8 cellular contexts compared by ENCODE assay signal in the genomic region with DNA sequence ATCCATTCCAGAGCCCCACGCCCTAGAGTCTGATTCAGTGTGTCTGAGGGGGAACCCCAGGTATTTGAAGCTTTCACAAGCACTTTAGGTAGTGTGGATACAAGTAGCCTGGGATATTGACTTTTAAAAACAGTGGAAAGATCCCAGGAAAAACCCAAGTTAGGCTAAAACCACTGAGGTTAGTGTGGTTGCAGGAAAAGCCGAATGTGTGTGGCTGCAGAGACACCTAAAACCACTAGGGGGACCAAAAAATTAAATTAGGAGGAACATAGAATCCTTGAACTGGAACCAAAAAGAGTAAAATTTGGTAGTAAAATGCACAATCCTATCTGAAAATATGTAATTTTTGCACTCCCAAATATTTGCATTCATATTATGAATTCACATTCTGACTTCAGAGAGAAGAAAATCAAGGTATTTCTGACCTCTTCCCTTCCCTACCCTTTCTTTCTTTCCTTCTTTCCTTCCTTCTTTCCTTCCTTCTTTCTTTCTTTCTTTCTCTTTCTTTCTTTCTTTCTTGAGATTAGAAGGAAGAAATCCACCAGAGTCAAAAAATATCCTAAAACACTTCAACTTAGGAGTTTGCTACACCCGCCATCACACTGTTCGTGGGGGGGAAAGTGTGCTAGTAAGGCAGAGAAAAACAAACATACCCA. TPM values are rescaled to one million over a fixed set of nuclear protein-coding genes. Genes with fewer than 3 reads are reported as not detected.
DNase-seq lines count a peak whose midpoint lies in the region; ATAC-seq, FAIRE-seq and TF ChIP-seq lines count a peak whose summit lies in the region.

No MANE protein-coding gene starts in this region.

- peak; percentile 43 for FAIRE-seq in endothelial cell of umbilical vein (lab: Jason Lieb, UNC)

- peaks cover 10% of the 10 kb centered on the region for H3K4me1 Mint-ChIP-seq in HFFc6 (ENCODE audit: low read depth)

- peak overlapping the region; percentile 51 for H2AFZ ChIP-seq in endothelial cell of umbilical vein (ENCODE audit: low read depth, low read length)

- intact Hi-C loops in endothelial cell of umbilical vein (cut with micrococcal nuclease) (loop anchor here (2.0 to 5.0 kb wide), 3 partner anchors 140 to 380 kb away; a partner anchor contains a TSS), sciatic nerve (cut with DNase I) (no loop called here)

- H3K9me1 ChIP-seq in endothelial cell of umbilical vein (replicated peaks; ENCODE audit: control insufficient read depth, extremely low read depth, insufficient read depth, low read length): no peaks in the 10 kb centered on the region

- no TSS peak for BruUV-seq in endothelial cell of umbilical vein (replicated peaks; lab: Mats Ljungman, UMichigan)

- H3K4me1 ChIP-seq in endothelial cell of umbilical vein (ENCODE audit: control insufficient read depth, extremely low read depth, insufficient read depth, low read length): no peaks in the 10 kb centered on the region

- H3K79me2 ChIP-seq in endothelial cell of umbilical vein (ENCODE audit: control insufficient read depth, insufficient read depth, low read length): no peaks in the 10 kb centered on the region

- ATAC-seq in sciatic nerve: peak; percentile 38

- H3K4me3 Mint-ChIP-seq in HFFc6: peak overlapping the region; percentile 29; the same call in 1 of the 2 replicates

- no peak overlapping the region for H3K4me2 ChIP-seq in endothelial cell of umbilical vein (ENCODE audit: insufficient read depth, low read length)

- H3K9me3 ChIP-seq in AG04450 (ENCODE audit: control insufficient read depth, insufficient read depth, low read length) (no peaks in the 10 kb centered on the region), endothelial cell of umbilical vein (replicated peaks; ENCODE audit: control insufficient read depth, insufficient read depth, low read length) (no peaks in the 10 kb centered on the region)

- no peak for TF ChIP-seq POLR2A in endothelial cell of umbilical vein (IDR thresholded peaks at IDR 0.05; ENCODE audit: low read depth, low read length)

- H3K27ac ChIP-seq in AG04450 (ENCODE audit: low read depth, low read length) (no peak overlapping the region), endothelial cell of umbilical vein (ENCODE audit: insufficient read depth, low read depth, low read length) (no peak overlapping the region)

- no peak for DNase-seq in AG04450 (ENCODE audit: low read depth, low spot score)
- peak; percentile 52 for DNase-seq in GM03348 (ENCODE audit: low spot score)
- DNase-seq in HFFc6: peak; percentile 6
- DNase-seq in NCI-H2196 treated with DMSO at 0.1 percent for 48 hours (lab: John Stamatoyannopoulos, UW; ENCODE audit: unreplicated experiment): peak; percentile 35
- peak; percentile 13 for DNase-seq in endothelial cell of umbilical vein (ENCODE audit: low read depth, low spot score)
- DNase-seq in sciatic nerve (ENCODE audit: low spot score): no peak
- no peak for DNase-seq in HuH-7.5 (ENCODE audit: low spot score)
- no peak for DNase-seq in HK-2 (ENCODE audit: unreplicated experiment)

- H3K36me3 Mint-ChIP-seq in HFFc6 (ENCODE audit: low read depth): no peaks in the 10 kb centered on the region

- POLR2A ChIA-PET in AG04450 (lab: Yijun Ruan, JAX) (no interaction called here), endothelial cell of umbilical vein (lab: Charles Lee) (no interaction called here)

- CTCF ChIA-PET in AG04450 (lab: Charles Lee): interaction anchor here (0.7 to 1.0 kb wide), 4 partner anchors 17 to 147 kb away, joined by 3 to 4 read pairs (median 3); no protein-coding TSS in a partner anchor
- CTCF ChIA-PET in endothelial cell of umbilical vein (lab: Charles Lee): interaction anchor here (0.6 to 1.9 kb wide), 21 partner anchors 8 to 693 kb away, joined by 3 to 23 read pairs (median 3); a partner anchor contains a TSS

- TF ChIP-seq CTCF in AG04450 (IDR thresholded peaks at IDR 0.05; ENCODE audit: low read depth, low read length) (peak; percentile 76), HFFc6 (IDR thresholded peaks at IDR 0.05) (peak; percentile 88), endothelial cell of umbilical vein (IDR thresholded peaks at IDR 0.05; ENCODE audit: extremely low read depth in 1 of 2, insufficient read depth in 1 of 2, low read depth in 1 of 2, low read length in 2 of 2) (peak; percentile 62 to 65)

- H3K9ac ChIP-seq in endothelial cell of umbilical vein (replicated peaks; ENCODE audit: extremely low read depth, insufficient read depth, low read length): no peak overlapping the region

- dilution Hi-C loops in endothelial cell of umbilical vein (cut with MboI; ENCODE audit: extremely low pct_ligation_motif_present, low sequenced_read_pairs): no loop called here

- H4K20me1 ChIP-seq in endothelial cell of umbilical vein (replicated peaks; ENCODE audit: control insufficient read depth, extremely low read depth, insufficient read depth, low read length): no peaks in the 10 kb centered on the region

- H3K4me3 ChIP-seq in AG04450 (ENCODE audit: low read depth, low read length) (no peak overlapping the region), endothelial cell of umbilical vein (replicated peaks in 1 of 3; ENCODE audit: insufficient read depth in 1 of 3, low read depth in 1 of 3, low read length in 3 of 3) (no peak overlapping the region)

- no peak overlapping the region for H3K27ac Mint-ChIP-seq in HFFc6

- H3K36me3 ChIP-seq in endothelial cell of umbilical vein (ENCODE audit: control insufficient read depth in 2 of 2, extremely low read depth in 1 of 2, insufficient read depth in 2 of 2, low read length in 2 of 2): no peaks in the 10 kb centered on the region

- no peaks in the 10 kb centered on the region for H3K9me3 Mint-ChIP-seq in HFFc6

- no peaks in the 10 kb centered on the region for H3K27me3 Mint-ChIP-seq in HFFc6 (ENCODE audit: insufficient read depth)

- H3K27me3 ChIP-seq in AG04450 (ENCODE audit: control insufficient read depth, insufficient read depth, low read length) (no peaks in the 10 kb centered on the region), endothelial cell of umbilical vein (ENCODE audit: control insufficient read depth in 2 of 2, insufficient read depth in 2 of 2, low read length in 2 of 2) (no peaks in the 10 kb centered on the region)

TF ChIP-seq in endothelial cell of umbilical vein, 7 proteins besides CTCF, POLR2A, EP300 and RAD21:
- no peak for TF ChIP-seq JUN (IDR thresholded peaks at IDR 0.05; ENCODE audit: borderline replicate concordance, insufficient read depth, insufficient read length, low read depth)
- no peak for TF ChIP-seq EZH2 (IDR thresholded peaks at IDR 0.05; ENCODE audit: borderline replicate concordance, low read depth, low read length, severe bottlenecking)
- no peak for TF ChIP-seq FOS (IDR thresholded peaks at IDR 0.05; ENCODE audit: borderline replicate concordance, insufficient read depth, low read length)
- no peak for TF ChIP-seq MYC (IDR thresholded peaks at IDR 0.05; ENCODE audit: low read depth, low read length)
- no peak for TF ChIP-seq POLR2AphosphoS5 (IDR thresholded peaks at IDR 0.05; ENCODE audit: insufficient read depth, low read depth, low read length)
- TF ChIP-seq, protein P1, sequence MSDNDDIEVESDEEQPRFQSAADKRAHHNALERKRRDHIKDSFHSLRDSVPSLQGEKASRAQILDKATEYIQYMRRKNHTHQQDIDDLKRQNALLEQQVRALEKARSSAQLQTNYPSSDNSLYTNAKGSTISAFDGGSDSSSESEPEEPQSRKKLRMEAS (IDR thresholded peaks at IDR 0.05; ENCODE audit: insufficient read depth, insufficient read length): no peak
- no peak for TF ChIP-seq GATA2 (IDR thresholded peaks at IDR 0.05; ENCODE audit: insufficient read depth, insufficient read length, low read depth, low read length)

RNA-seq across cellular contexts. Expression of a gene that starts 37.8 kb away (rescaled TPM):
- not detected in 2 replicates for polyA plus RNA-seq in AG04450 (2011; rRNA removed)
- not detected in 2 replicates for polyA minus RNA-seq in AG04450 (2011; rRNA and poly(A)+ RNA removed)
- not detected for total RNA-seq in HFFc6 (2021; fragmentation: NEBNext Ultra II Directional; extraction: Animal tissue kit (Norgen Biotek cat#: 25700))
- total RNA-seq in endothelial cell of umbilical vein: not detected in 2 replicates
- polyA plus RNA-seq in endothelial cell of umbilical vein: not detected in 2 replicates
- not detected in 2 replicates for polyA plus RNA-seq in endothelial cell of umbilical vein (2011; cell fraction: cytosol; rRNA removed)
- polyA plus RNA-seq in endothelial cell of umbilical vein (2011; cell fraction: nucleus; rRNA removed): 0.04 and 0.16 TPM in 2 replicates
- not detected in 2 replicates for polyA plus RNA-seq in endothelial cell of umbilical vein (2012)
- polyA minus RNA-seq in endothelial cell of umbilical vein: 0.58 TPM in 1 of 2 replicates, not detected in the other
- not detected for polyA minus RNA-seq in endothelial cell of umbilical vein (2011; cell fraction: cytosol; rRNA and poly(A)+ RNA removed)
- not detected in 2 replicates for polyA minus RNA-seq in endothelial cell of umbilical vein (2011; cell fraction: nucleus; rRNA and poly(A)+ RNA removed)
- 0.67 TPM for total RNA-seq in sciatic nerve

Comparison
In these comparisons a context has a peak if more than half of its experiments do, and no peak if none do; other contexts are left out.
1. DNase-seq: peak in GM03348 (single experiment), HFFc6 (single experiment), NCI-H2196 treated with DMSO at 0.1 percent for 48 hours (single experiment) and endothelial cell of umbilical vein (single experiment); none in AG04450 (single experiment), sciatic nerve (single experiment), HuH-7.5 (single experiment) and HK-2 (single experiment).
2. Peak in every context shown above with its lines, with median percentiles within 50 percentile points of each other: CTCF ChIP-seq.